32 cellular contexts compared by ENCODE assay signal in the genomic region with DNA sequence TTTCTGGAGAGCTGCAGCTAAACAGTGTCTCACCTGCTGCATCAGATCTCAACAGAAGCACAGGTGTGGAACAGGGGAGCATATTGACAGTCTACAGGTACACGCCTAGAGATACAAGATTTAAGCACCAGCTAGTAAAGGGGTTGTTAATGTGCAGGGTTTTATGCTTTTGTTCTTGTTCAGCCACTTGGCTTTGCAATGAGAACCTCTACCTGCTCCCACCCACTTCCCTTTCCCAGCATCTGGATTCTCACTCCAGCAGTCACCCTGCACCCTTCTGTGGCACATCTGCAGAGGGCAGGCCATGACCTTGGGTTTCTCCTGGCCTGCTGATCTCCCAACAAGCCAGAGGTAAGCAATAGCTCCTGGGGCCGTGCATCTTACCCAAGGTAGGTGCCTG.
"Had no signal": no experiment of that assay in that cellular context is flagged by ENCODE, and none has a peak within 500 bp of the region (broad histone marks: within the 10 kb centered on the region; RNA-seq: fewer than 3 reads in every experiment).

No MANE protein-coding gene starts in this region.

- H3K4me1 Mint-ChIP-seq: activated B cell treated with CpG ODN at 0.5 μM for 24 hours; activated naive CD4-positive, alpha-beta T cell treated with anti-CD3 and anti-CD28 coated beads, Interleukin-2, amount 50 U/mL, for 24 hours; activated naive CD8-positive, alpha-beta T cell treated with anti-CD3 and anti-CD28 coated beads for 36 hours; activated naive CD8-positive, alpha-beta T cell treated with anti-CD3 and anti-CD28 coated beads, Interleukin-2, amount 50 U/mL, for 24 hours; activated T-helper 17 cell treated with anti-CD3 and anti-CD28 coated beads, Interleukin-2, amount 50 U/mL, for 72 hours; brain; T-helper 17 cell had no signal

- H3K4me1 ChIP-seq: adrenal gland, ascending aorta, breast epithelium, colonic mucosa, foreskin keratinocyte, gastrocnemius medialis, heart left ventricle had no signal

- H3K4me3 Mint-ChIP-seq: activated B cell treated with CpG ODN at 0.5 μM for 24 hours; activated CD8-positive, alpha-beta T cell treated with anti-CD3 and anti-CD28 coated beads for 36 hours; activated naive CD4-positive, alpha-beta T cell treated with anti-CD3 and anti-CD28 coated beads, Interleukin-2, amount 50 U/mL, for 24 hours; activated naive CD8-positive, alpha-beta T cell treated with anti-CD3 and anti-CD28 coated beads for 36 hours; activated naive CD8-positive, alpha-beta T cell treated with anti-CD3 and anti-CD28 coated beads, Interleukin-2, amount 50 U/mL, for 24 hours; activated T-cell treated with anti-CD3 and anti-CD28 coated beads, Interleukin-2, amount 50 U/mL, for 4 hours; activated T-helper 17 cell treated with anti-CD3 and anti-CD28 coated beads, Interleukin-2, amount 50 U/mL, for 72 hours; brain; T-helper 17 cell; T-helper 2 cell treated with Interferon-gamma antibody and Interleukin-4, amounts not matched to agents 5 μg/mL and 100 μg/mL, for 36 hours had no signal

- H3K36me3 ChIP-seq: adrenal gland, ascending aorta, breast epithelium, cardiac muscle cell, colonic mucosa, gastrocnemius medialis, heart left ventricle, WERI-Rb-1 had no signal

- H3K9me3 Mint-ChIP-seq: activated naive CD4-positive, alpha-beta T cell treated with anti-CD3 and anti-CD28 coated beads, Interleukin-2, amount 50 U/mL, for 24 hours; activated naive CD8-positive, alpha-beta T cell treated with anti-CD3 and anti-CD28 coated beads, Interleukin-2, amount 50 U/mL, for 24 hours; activated T-cell treated with anti-CD3 and anti-CD28 coated beads, Interleukin-2, amount 50 U/mL, for 4 hours; activated T-helper 17 cell treated with anti-CD3 and anti-CD28 coated beads, Interleukin-2, amount 50 U/mL, for 72 hours; T-helper 2 cell treated with Interferon-gamma antibody and Interleukin-4, amounts not matched to agents 5 μg/mL and 100 μg/mL, for 36 hours had no signal

- H3K9me3 ChIP-seq: adrenal gland, ascending aorta, breast epithelium, colonic mucosa, gastrocnemius medialis had no signal

- H3K36me3 Mint-ChIP-seq: activated naive CD4-positive, alpha-beta T cell treated with anti-CD3 and anti-CD28 coated beads, Interleukin-2, amount 50 U/mL, for 24 hours; activated naive CD8-positive, alpha-beta T cell treated with anti-CD3 and anti-CD28 coated beads for 36 hours had no signal

- H3K27me3 ChIP-seq: adrenal gland, ascending aorta, breast epithelium, cardiac muscle cell, colonic mucosa, gastrocnemius medialis, heart left ventricle had no signal

- H3K27me3 Mint-ChIP-seq: activated naive CD8-positive, alpha-beta T cell treated with anti-CD3 and anti-CD28 coated beads, Interleukin-2, amount 50 U/mL, for 24 hours; brain had no signal

- H3K27ac ChIP-seq: adrenal gland, ascending aorta, breast epithelium, cardiac muscle cell, colonic mucosa, foreskin keratinocyte, gastrocnemius medialis, heart left ventricle, WERI-Rb-1 had no signal

- DNase-seq: activated B cell treated with CpG ODN at 0.5 μM for 24 hours; activated CD4-positive, alpha-beta T cell treated with anti-CD3 and anti-CD28 coated beads for 48 hours; activated CD4-positive, alpha-beta T cell treated with anti-CD3 and anti-CD28 coated beads, Interleukin-2, amount 50 U/mL, for 1 hour; activated CD4-positive, alpha-beta T cell treated with anti-CD3 and anti-CD28 coated beads, Interleukin-2, amount 50 U/mL, for 48 hours; activated CD8-positive, alpha-beta memory T cell treated with anti-CD3 and anti-CD28 coated beads for 24 hours; activated CD8-positive, alpha-beta T cell treated with anti-CD3 and anti-CD28 coated beads for 36 hours; activated effector memory CD4-positive, alpha-beta T cell treated with Interleukin-2 at 50 U/mL for 16 hours; activated gamma-delta T cell treated with Interleukin-2 at 50 U/mL for 16 hours; activated naive CD4-positive, alpha-beta T cell treated with Interleukin-2 at 50 U/mL for 16 hours; activated naive CD8-positive, alpha-beta T cell treated with anti-CD3 and anti-CD28 coated beads for 36 hours; activated naive CD8-positive, alpha-beta T cell treated with anti-CD3 and anti-CD28 coated beads, Interleukin-2, amount 50 U/mL, for 24 hours; activated T-cell treated with anti-CD3 and anti-CD28 coated beads, Interleukin-2, amount 50 U/mL, for 4 hours; adrenal gland; central memory CD4-positive, alpha-beta T cell; cerebellar nuclear complex; colonic mucosa; effector CD8-positive, alpha-beta T cell; foreskin keratinocyte; gastrocnemius medialis; glutamatergic neuron; heart left ventricle; T-helper 1 cell; T-helper 17 cell; T1000; WERI-Rb-1 had no signal

- H3K27ac Mint-ChIP-seq: activated B cell treated with CpG ODN at 0.5 μM for 24 hours; activated CD8-positive, alpha-beta T cell treated with anti-CD3 and anti-CD28 coated beads for 36 hours; activated naive CD4-positive, alpha-beta T cell treated with anti-CD3 and anti-CD28 coated beads, Interleukin-2, amount 50 U/mL, for 24 hours; activated naive CD8-positive, alpha-beta T cell treated with anti-CD3 and anti-CD28 coated beads for 36 hours; activated naive CD8-positive, alpha-beta T cell treated with anti-CD3 and anti-CD28 coated beads, Interleukin-2, amount 50 U/mL, for 24 hours; activated T-helper 17 cell treated with anti-CD3 and anti-CD28 coated beads, Interleukin-2, amount 50 U/mL, for 72 hours; brain; T-helper 17 cell; T-helper 2 cell treated with Interferon-gamma antibody and Interleukin-4, amounts not matched to agents 5 μg/mL and 100 μg/mL, for 36 hours had no signal

- H3K4me3 ChIP-seq: adrenal gland, ascending aorta, breast epithelium, cardiac muscle cell, colonic mucosa, gastrocnemius medialis, heart left ventricle had no signal
